24 cellular contexts compared by ENCODE assay signal in genomic region chr15:35630985-35631384, GRCh38.
DNase-seq lines count a peak whose midpoint lies in the region; ATAC-seq and TF ChIP-seq lines count a peak whose summit lies in the region.
"Had no signal": no experiment of that assay in that cellular context is flagged by ENCODE, and none has a peak within 500 bp of the region (broad histone marks: within the 10 kb centered on the region; RNA-seq: fewer than 3 reads in every experiment).

No MANE protein-coding gene starts in this region.

- no peaks in the 10 kb centered on the region for H3K36me3 ChIP-seq in PC-9 (ENCODE audit: low read depth)
- H3K36me3 ChIP-seq in parathyroid adenoma (ENCODE audit: control insufficient read depth, insufficient read depth, low read length): no peaks in the 10 kb centered on the region
- H3K36me3 ChIP-seq: esophagus squamous epithelium had no signal

- no peak for ATAC-seq in HG02884 (IDR thresholded peaks at IDR 0.05; ENCODE audit: unreplicated experiment)
- no peak for ATAC-seq in omental fat pad (ENCODE audit: low FRiP score)
- ATAC-seq in activated T-helper 17 cell treated with anti-CD3 and anti-CD28 coated beads, Interleukin-2, amount 50 U/mL, for 72 hours (replicated peaks): no peak
- ATAC-seq: effector memory CD8-positive, alpha-beta T cell had no signal

- H3K9me3 ChIP-seq in PC-9 (ENCODE audit: insufficient read depth, low read depth) (no peaks in the 10 kb centered on the region), parathyroid adenoma (ENCODE audit: control insufficient read depth, low read length) (no peaks in the 10 kb centered on the region)
- H3K9me3 ChIP-seq: esophagus squamous epithelium had no signal

- intact Hi-C loops in PC-9 (cut with micrococcal nuclease; ENCODE audit: unreplicated experiment): no loop called here

- H3K4me1 ChIP-seq in PC-9 (replicated peaks; ENCODE audit: insufficient read depth): peaks cover 13% of the 10 kb centered on the region
- H3K4me1 ChIP-seq in parathyroid adenoma: peaks cover 14% of the 10 kb centered on the region

- no TSS peak for BruUV-seq in PC-9 (replicated peaks; lab: Mats Ljungman, UMichigan)

- H3K27ac ChIP-seq in PC-9 (0 out of 2 replicates have a peak overlapping the region, but pooled peaks have one; percentile 24), parathyroid adenoma (peak overlapping the region; percentile 55)
- H3K27ac ChIP-seq: coronary artery, HL-60 had no signal

- H3K9me2 ChIP-seq in PC-9 (ENCODE audit: insufficient read depth): no peaks in the 10 kb centered on the region

- H4K20me1 ChIP-seq in PC-9 (ENCODE audit: insufficient read depth): no peaks in the 10 kb centered on the region

- H3K36me3 Mint-ChIP-seq in activated T-helper 17 cell treated with anti-CD3 and anti-CD28 coated beads, Interleukin-2, amount 50 U/mL, for 72 hours (ENCODE audit: low read depth): no peaks in the 10 kb centered on the region
- H3K36me3 Mint-ChIP-seq: activated naive CD4-positive, alpha-beta T cell treated with anti-CD3 and anti-CD28 coated beads, Interleukin-2, amount 50 U/mL, for 24 hours had no signal

- CTCF ChIA-PET in PC-9 (lab: Charles Lee): interaction anchor here (0.6 kb wide), 1 partner anchor 446 kb away, joined by 3 read pairs; no protein-coding TSS in a partner anchor

- H3F3A ChIP-seq in PC-9 (ENCODE audit: insufficient read depth, low read depth): no peaks in the 10 kb centered on the region

- no peaks in the 10 kb centered on the region for H3K79me2 ChIP-seq in PC-9 (ENCODE audit: low read depth)
- no peaks in the 10 kb centered on the region for H3K79me2 ChIP-seq in parathyroid adenoma

- H3K4me3 Mint-ChIP-seq in activated T-helper 17 cell treated with anti-CD3 and anti-CD28 coated beads, Interleukin-2, amount 50 U/mL, for 72 hours: no peak overlapping the region
- H3K4me3 Mint-ChIP-seq: activated B cell treated with CpG ODN at 0.5 μM for 24 hours; activated naive CD4-positive, alpha-beta T cell treated with anti-CD3 and anti-CD28 coated beads, Interleukin-2, amount 50 U/mL, for 24 hours; CD4-positive, alpha-beta T cell; effector memory CD8-positive, alpha-beta T cell; H9; T-helper 2 cell treated with Interferon-gamma antibody and Interleukin-4, amounts not matched to agents 5 μg/mL and 100 μg/mL, for 36 hours had no signal

- no peak overlapping the region for H3K4me3 ChIP-seq in PC-9
- H3K4me3 ChIP-seq in parathyroid adenoma (ENCODE audit: low read depth, low read length): no peak overlapping the region
- H3K4me3 ChIP-seq: coronary artery, esophagus squamous epithelium, lung had no signal

- no peaks in the 10 kb centered on the region for H3K27me3 ChIP-seq in PC-9 (ENCODE audit: insufficient read depth, low read depth)
- H3K27me3 ChIP-seq in parathyroid adenoma (ENCODE audit: control insufficient read depth, insufficient read depth, low read length): no peaks in the 10 kb centered on the region
- H3K27me3 ChIP-seq: esophagus squamous epithelium had no signal

- H3K27ac Mint-ChIP-seq in activated T-helper 17 cell treated with anti-CD3 and anti-CD28 coated beads, Interleukin-2, amount 50 U/mL, for 72 hours: no peak overlapping the region
- H3K27ac Mint-ChIP-seq: activated B cell treated with CpG ODN at 0.5 μM for 24 hours; activated naive CD4-positive, alpha-beta T cell treated with anti-CD3 and anti-CD28 coated beads, Interleukin-2, amount 50 U/mL, for 24 hours; CD4-positive, alpha-beta T cell; effector memory CD8-positive, alpha-beta T cell; T-helper 2 cell treated with Interferon-gamma antibody and Interleukin-4, amounts not matched to agents 5 μg/mL and 100 μg/mL, for 36 hours had no signal

- POLR2A ChIA-PET in PC-9 (lab: Charles Lee; ENCODE audit: unreplicated experiment): no interaction called here

- H3K27me3 Mint-ChIP-seq in activated T-helper 17 cell treated with anti-CD3 and anti-CD28 coated beads, Interleukin-2, amount 50 U/mL, for 72 hours: peaks cover 20% of the 10 kb centered on the region
- H3K27me3 Mint-ChIP-seq: activated B cell treated with CpG ODN at 0.5 μM for 24 hours had no signal

- TF ChIP-seq CTCF in PC-9 (conservative IDR thresholded peaks at IDR 0.05) (no peak), parathyroid adenoma (IDR thresholded peaks at IDR 0.05) (no peak), omental fat pad (IDR thresholded peaks at IDR 0.05) (no peak)

- H3K4me1 Mint-ChIP-seq in activated T-helper 17 cell treated with anti-CD3 and anti-CD28 coated beads, Interleukin-2, amount 50 U/mL, for 72 hours: no peaks in the 10 kb centered on the region
- H3K4me1 Mint-ChIP-seq: activated B cell treated with CpG ODN at 0.5 μM for 24 hours; activated naive CD4-positive, alpha-beta T cell treated with anti-CD3 and anti-CD28 coated beads, Interleukin-2, amount 50 U/mL, for 24 hours had no signal

- H3K9ac ChIP-seq in parathyroid adenoma: no peak overlapping the region

- H3K9me3 Mint-ChIP-seq in activated T-helper 17 cell treated with anti-CD3 and anti-CD28 coated beads, Interleukin-2, amount 50 U/mL, for 72 hours: no peaks in the 10 kb centered on the region
- H3K9me3 Mint-ChIP-seq: activated B cell treated with CpG ODN at 0.5 μM for 24 hours; activated naive CD4-positive, alpha-beta T cell treated with anti-CD3 and anti-CD28 coated beads, Interleukin-2, amount 50 U/mL, for 24 hours; CD4-positive, alpha-beta T cell; effector memory CD8-positive, alpha-beta T cell; H9; T-helper 2 cell treated with Interferon-gamma antibody and Interleukin-4, amounts not matched to agents 5 μg/mL and 100 μg/mL, for 36 hours had no signal

- H3K4me2 ChIP-seq in PC-9 (peak overlapping the region; percentile 29; the same call in 1 of the 2 replicates), parathyroid adenoma (ENCODE audit: low read length) (no peak overlapping the region)

- no peak overlapping the region for H2AFZ ChIP-seq in PC-9
- H2AFZ ChIP-seq in parathyroid adenoma: no peak overlapping the region

- DNase-seq in NCI-H2029 treated with DMSO at 0.1 percent for 48 hours (lab: John Stamatoyannopoulos, UW) (peak; percentile 1), NCI-H2029 (lab: John Stamatoyannopoulos, UW) (no peak), NCI-H2081 (lab: John Stamatoyannopoulos, UW) (peak; percentile 65 to 90), PC-9 (peak in 1 of 2 experiments; percentile 9), omental fat pad (ENCODE audit: low spot score) (no peak)
- DNase-seq: activated B cell treated with CpG ODN at 0.5 μM for 24 hours; activated CD8-positive, alpha-beta memory T cell treated with anti-CD3 and anti-CD28 coated beads, Interleukin-2, amount 50 U/mL, for 4 hours; CD4-positive, alpha-beta T cell; DMS79 treated with DMSO at 0.1 percent for 48 hours; effector memory CD8-positive, alpha-beta T cell; esophagus squamous epithelium; H9; NCI-H1092; NCI-H2171; NCI-H748 treated with DMSO at 0.1 percent for 48 hours; posterior cingulate gyrus had no signal

Comparison
In these comparisons a context has a peak if more than half of its experiments do, and no peak if none do; other contexts are left out.
1. DNase-seq: peak in NCI-H2029 treated with DMSO at 0.1 percent for 48 hours (single experiment) and NCI-H2081 (2 of 2); none in NCI-H2029 (single experiment) and omental fat pad (single experiment).